ENCODE assay signal across 16 cellular contexts in genomic region chr6:8628063-8628462, GRCh38.
"Had no signal": no experiment of that assay in that cellular context is flagged by ENCODE, and none has a peak within 500 bp of the region (broad histone marks: within the 10 kb centered on the region; RNA-seq: fewer than 3 reads in every experiment).

No MANE protein-coding gene starts in this region.

- H3K27me3 ChIP-seq: left lung had no signal

- H3K27ac ChIP-seq: coronary artery, left lung, VCaP had no signal

- H3K4me1 ChIP-seq: left lung had no signal

- DNase-seq: activated CD4-positive, alpha-beta T cell treated with anti-CD3 and anti-CD28 coated beads for 4 hours; activated CD8-positive, alpha-beta memory T cell treated with anti-CD3 and anti-CD28 coated beads, Interleukin-2, amount 50 U/mL, for 4 hours; activated CD8-positive, alpha-beta T cell treated with anti-CD3 and anti-CD28 coated beads for 36 hours; activated gamma-delta T cell treated with Interleukin-2 at 50 U/mL for 16 hours; activated naive CD8-positive, alpha-beta T cell treated with anti-CD3 and anti-CD28 coated beads for 36 hours; activated T-cell treated with anti-CD3 and anti-CD28 coated beads, Interleukin-2, amount 50 U/mL, for 72 hours; anterior cingulate cortex; effector memory CD4-positive, alpha-beta T cell; glutamatergic neuron; left lung; nephron progenitor cell; stimulated activated CD4-positive, alpha-beta T cell treated with anti-CD3 and anti-CD28 coated beads, Interleukin-4, amount 100 ng/mL, for 1 hour; stimulated activated CD8-positive, alpha-beta memory T cell treated with anti-CD3 and anti-CD28 coated beads, Interleukin-4, amount 100 ng/mL, for 48 hours; stimulated activated naive CD8-positive, alpha-beta T cell treated with anti-CD3 and anti-CD28 coated beads, Interleukin-15, Interleukin-2, amounts not matched to agents 100 U/mL and 50 U/mL, for 24 hours had no signal

- H3K36me3 ChIP-seq: left lung had no signal

- ATAC-seq: activated CD8-positive, alpha-beta T cell treated with anti-CD3 and anti-CD28 coated beads for 36 hours; activated T-cell treated with anti-CD3 and anti-CD28 coated beads, Interleukin-2, amount 50 U/mL, for 72 hours; stimulated activated naive CD8-positive, alpha-beta T cell treated with anti-CD3 and anti-CD28 coated beads, Interleukin-15, Interleukin-2, amounts not matched to agents 100 U/mL and 50 U/mL, for 24 hours had no signal

- H3K9me3 ChIP-seq: left lung had no signal

- H3K4me3 ChIP-seq: coronary artery, left lung had no signal
